17 cellular contexts compared by ENCODE assay signal in the genomic region with DNA sequence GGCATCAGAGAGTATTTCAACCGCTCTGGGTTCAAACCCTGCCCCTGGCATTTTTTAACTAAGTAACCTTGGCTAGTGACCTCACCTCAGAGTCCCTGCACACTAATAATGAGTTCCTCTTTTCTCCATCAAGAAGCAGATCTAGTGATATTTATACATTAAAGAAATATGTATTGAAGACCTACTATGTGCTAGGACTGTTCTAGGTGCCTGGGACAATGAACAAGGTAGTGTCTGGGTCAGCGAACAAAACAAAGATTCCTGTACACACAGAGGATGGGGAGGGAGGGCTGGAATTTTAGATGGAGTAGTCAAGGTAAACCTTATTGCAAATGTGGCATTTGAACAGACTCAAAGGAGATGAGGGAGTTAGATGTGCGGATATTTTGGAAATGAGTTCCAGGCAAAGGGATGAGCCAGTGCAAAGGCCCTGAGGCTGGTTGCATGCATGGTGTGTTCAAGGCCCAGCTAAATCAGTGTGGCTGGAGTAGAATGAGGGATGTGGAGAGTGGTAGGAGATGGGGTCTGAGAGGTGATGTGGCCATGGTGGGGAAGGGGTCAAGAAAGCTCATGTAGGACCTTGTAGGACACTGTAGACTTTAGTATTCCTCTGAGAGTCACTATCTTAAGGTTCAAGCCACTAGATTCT.
"Had no signal": no experiment of that assay in that cellular context is flagged by ENCODE, and none has a peak within 500 bp of the region (broad histone marks: within the 10 kb centered on the region; RNA-seq: fewer than 3 reads in every experiment).

No MANE protein-coding gene starts in this region.

- H3K4me1 ChIP-seq: colonic mucosa, stomach had no signal

- H3K27ac Mint-ChIP-seq: naive thymus-derived CD4-positive, alpha-beta T cell had no signal

- H3K9me3 ChIP-seq: colonic mucosa, esophagus squamous epithelium, right atrium auricular region, stomach had no signal

- ATAC-seq: foreskin keratinocyte; left cardiac atrium; left ventricle myocardium superior; naive thymus-derived CD4-positive, alpha-beta T cell had no signal

- H3K4me3 ChIP-seq: colonic mucosa, esophagus squamous epithelium, hepatocyte, lung, right atrium auricular region, stomach had no signal

- H3K4me3 Mint-ChIP-seq: naive thymus-derived CD4-positive, alpha-beta T cell had no signal

- H3K79me2 ChIP-seq: hepatocyte had no signal

- H3K27ac ChIP-seq: colonic mucosa, esophagus squamous epithelium, foreskin keratinocyte, hepatocyte, right atrium auricular region, stomach had no signal

- H3K4me1 Mint-ChIP-seq: naive thymus-derived CD4-positive, alpha-beta T cell had no signal

- H3K27me3 ChIP-seq: colonic mucosa, foreskin keratinocyte, hepatocyte, right atrium auricular region, stomach had no signal

- DNase-seq: colonic mucosa; dermis blood vessel endothelial cell; esophagus squamous epithelium; foreskin keratinocyte; left cardiac atrium; left ventricle myocardium superior; mesendoderm; naive thymus-derived CD4-positive, alpha-beta T cell; stimulated activated CD4-positive, alpha-beta T cell treated with anti-CD3 and anti-CD28 coated beads, Interleukin-12 subunit alpha, Interleukin-12 subunit beta, amount 100 ng/mL, for 4 hours; stimulated activated naive CD4-positive, alpha-beta T cell; stomach; substantia nigra had no signal

- H3K36me3 Mint-ChIP-seq: naive thymus-derived CD4-positive, alpha-beta T cell had no signal

- H3K9me3 Mint-ChIP-seq: naive thymus-derived CD4-positive, alpha-beta T cell had no signal

- H2AFZ ChIP-seq: hepatocyte had no signal

- H3K4me2 ChIP-seq: hepatocyte had no signal

- H3K36me3 ChIP-seq: colonic mucosa, esophagus squamous epithelium, right atrium auricular region, stomach had no signal

- FAIRE-seq: kidney, small intestine had no signal
